ENCODE assay signal across 1 cellular context in genomic region chr1:7754234-7754633, GRCh38.
TF ChIP-seq lines count a peak whose summit lies in the region.

No MANE protein-coding gene starts in this region.

TF ChIP-seq in HepG2, 621 proteins besides CTCF, POLR2A, EP300 and RAD21 (continued from another document):
- TF ChIP-seq HBP1 (CRISPR knock-in tag; IDR thresholded peaks at IDR 0.05; ENCODE audit: low read depth) (no peak), TMF1 (CRISPR knock-in tag; IDR thresholded peaks at IDR 0.05; ENCODE audit: low read depth) (no peak), SP1 (IDR thresholded peaks at IDR 0.05) (no peak), SP1 (CRISPR knock-in tag; IDR thresholded peaks at IDR 0.05) (no peak), ONECUT2 (CRISPR knock-in tag; IDR thresholded peaks at IDR 0.05) (no peak)
